Comparison of ENCODE assay signal across 1 cellular context in the genomic region with DNA sequence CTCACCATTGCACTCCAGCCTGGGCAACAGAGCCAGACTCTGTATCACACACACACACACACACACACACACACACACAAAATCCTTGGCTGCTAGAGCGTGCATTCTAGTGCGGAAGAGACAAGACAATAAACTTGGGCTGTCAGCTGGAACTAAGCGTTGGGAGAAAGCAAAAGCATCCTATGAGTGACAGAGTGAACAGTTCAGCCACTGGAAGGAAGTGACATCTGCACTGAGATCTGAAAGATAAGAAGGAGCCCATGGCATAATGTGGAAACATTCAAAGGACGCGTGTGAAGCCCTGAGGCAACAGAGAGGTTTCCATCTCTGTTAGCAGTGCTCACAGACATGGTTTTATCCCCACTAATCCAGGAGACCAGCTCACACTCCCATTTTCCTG.
TF ChIP-seq lines count a peak whose summit lies in the region.

No MANE protein-coding gene starts in this region.

TF ChIP-seq in K562, 482 proteins besides CTCF, POLR2A, EP300 and RAD21:
- TF ChIP-seq GATA2 (CRISPR knock-in tag; IDR thresholded peaks at IDR 0.05), result peak; percentile 82
- peak; percentile 41; the same call in 1 of the 2 replicates for TF ChIP-seq ATF7 (IDR thresholded peaks at IDR 0.05)
- TF ChIP-seq ZNF121 (CRISPR knock-in tag; conservative IDR thresholded peaks at IDR 0.05), result peak; percentile 62; the same call in 1 of the 2 replicates
- peak; percentile 46; the same call in 1 of the 2 replicates for TF ChIP-seq ETV1 (tag; conservative IDR thresholded peaks at IDR 0.05; ENCODE audit: low read depth)
- TF ChIP-seq ATF1 (CRISPR knock-in tag; IDR thresholded peaks at IDR 0.05), result no peak
- 0 out of 2 replicates have a peak, but pooled peaks have one; percentile 18 for TF ChIP-seq ATF1 (tag; IDR thresholded peaks at IDR 0.05)
- TF ChIP-seq MEIS2 (IDR thresholded peaks at IDR 0.05; ENCODE audit: partially characterized antibody), result peak; percentile 48
- TF ChIP-seq, protein P1, sequence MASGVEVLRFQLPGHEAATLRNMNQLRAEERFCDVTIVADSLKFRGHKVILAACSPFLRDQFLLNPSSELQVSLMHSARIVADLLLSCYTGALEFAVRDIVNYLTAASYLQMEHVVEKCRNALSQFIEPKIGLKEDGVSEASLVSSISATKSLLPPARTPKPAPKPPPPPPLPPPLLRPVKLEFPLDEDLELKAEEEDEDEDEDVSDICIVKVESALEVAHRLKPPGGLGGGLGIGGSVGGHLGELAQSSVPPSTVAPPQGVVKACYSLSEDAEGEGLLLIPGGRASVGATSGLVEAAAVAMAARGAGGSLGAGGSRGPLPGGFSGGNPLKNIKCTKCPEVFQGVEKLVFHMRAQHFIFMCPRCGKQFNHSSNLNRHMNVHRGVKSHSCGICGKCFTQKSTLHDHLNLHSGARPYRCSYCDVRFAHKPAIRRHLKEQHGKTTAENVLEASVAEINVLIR (CRISPR knock-in tag; IDR thresholded peaks at IDR 0.05), result peak; percentile 33; the same call in 1 of the 2 replicates
- TF ChIP-seq SPI1 (IDR thresholded peaks at IDR 0.05; ENCODE audit: borderline replicate concordance, low read depth, low read length), result peak; percentile 65; the same call in 1 of the 2 replicates
- TF ChIP-seq TFAM (CRISPR knock-in tag; conservative IDR thresholded peaks at IDR 0.05), result no peak
- peak; percentile 80 for TF ChIP-seq CREM (IDR thresholded peaks at IDR 0.05; ENCODE audit: low read depth)
- peak; percentile 15; the same call in 1 of the 2 replicates for TF ChIP-seq FOXM1 (IDR thresholded peaks at IDR 0.05; ENCODE audit: low read depth)
- TF ChIP-seq FOXM1 (CRISPR knock-in tag; IDR thresholded peaks at IDR 0.05; ENCODE audit: low read depth), result no peak
- peak; percentile 46; the same call in 1 of the 2 replicates for TF ChIP-seq PBX2 (CRISPR knock-in tag; IDR thresholded peaks at IDR 0.05; ENCODE audit: low read depth)
- peak; percentile 66; the same call in 1 of the 2 replicates for TF ChIP-seq PBX2 (tag; conservative IDR thresholded peaks at IDR 0.05; ENCODE audit: low read depth)
- TF ChIP-seq, protein P2, sequence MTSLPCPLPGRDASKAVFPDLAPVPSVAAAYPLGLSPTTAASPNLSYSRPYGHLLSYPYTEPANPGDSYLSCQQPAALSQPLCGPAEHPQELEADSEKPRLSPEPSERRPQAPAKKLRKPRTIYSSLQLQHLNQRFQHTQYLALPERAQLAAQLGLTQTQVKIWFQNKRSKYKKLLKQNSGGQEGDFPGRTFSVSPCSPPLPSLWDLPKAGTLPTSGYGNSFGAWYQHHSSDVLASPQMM (CRISPR knock-in tag; IDR thresholded peaks at IDR 0.05), result no peak
- 0 out of 2 replicates have a peak, but pooled peaks have one; percentile 58 for TF ChIP-seq ZNF395 (CRISPR knock-in tag; IDR thresholded peaks at IDR 0.05)
- TF ChIP-seq CTBP1 (IDR thresholded peaks at IDR 0.05; ENCODE audit: borderline replicate concordance), result 0 out of 2 replicates have a peak, but pooled peaks have one; percentile 32
- no peak for TF ChIP-seq ZNF184 (CRISPR knock-in tag; IDR thresholded peaks at IDR 0.05)
- peak; percentile 25; the same call in 1 of the 2 replicates for TF ChIP-seq ARID1B (IDR thresholded peaks at IDR 0.05)
- TF ChIP-seq PKNOX1 (IDR thresholded peaks at IDR 0.05), result peak; percentile 93
- peak; percentile 7 for TF ChIP-seq DACH1 (IDR thresholded peaks at IDR 0.05; ENCODE audit: partially characterized antibody)
- no peak for TF ChIP-seq ELF2 (CRISPR knock-in tag; IDR thresholded peaks at IDR 0.05)
- TF ChIP-seq, protein P3, sequence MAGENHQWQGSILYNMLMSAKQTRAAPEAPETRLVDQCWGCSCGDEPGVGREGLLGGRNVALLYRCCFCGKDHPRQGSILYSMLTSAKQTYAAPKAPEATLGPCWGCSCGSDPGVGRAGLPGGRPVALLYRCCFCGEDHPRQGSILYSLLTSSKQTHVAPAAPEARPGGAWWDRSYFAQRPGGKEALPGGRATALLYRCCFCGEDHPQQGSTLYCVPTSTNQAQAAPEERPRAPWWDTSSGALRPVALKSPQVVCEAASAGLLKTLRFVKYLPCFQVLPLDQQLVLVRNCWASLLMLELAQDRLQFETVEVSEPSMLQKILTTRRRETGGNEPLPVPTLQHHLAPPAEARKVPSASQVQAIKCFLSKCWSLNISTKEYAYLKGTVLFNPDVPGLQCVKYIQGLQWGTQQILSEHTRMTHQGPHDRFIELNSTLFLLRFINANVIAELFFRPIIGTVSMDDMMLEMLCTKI (IDR thresholded peaks at IDR 0.05; ENCODE audit: partially characterized antibody), result no peak
- peak; percentile 79 for TF ChIP-seq GABPA (tag; conservative IDR thresholded peaks at IDR 0.05; ENCODE audit: low read depth)
- TF ChIP-seq GABPB1 (CRISPR knock-in tag; IDR thresholded peaks at IDR 0.05), result peak; percentile 29; the same call in 1 of the 2 replicates
- 0 out of 4 replicates have a peak, but pooled peaks of 1 of the 2 experiments have one; percentile 12 for TF ChIP-seq MAZ (CRISPR knock-in tag; conservative IDR thresholded peaks at IDR 0.05 in 1 of 2, IDR thresholded peaks at IDR 0.05 in 1 of 2)
- TF ChIP-seq ZNF232 (CRISPR knock-in tag; IDR thresholded peaks at IDR 0.05), result no peak
